26 cellular contexts compared by ENCODE assay signal in the genomic region with DNA sequence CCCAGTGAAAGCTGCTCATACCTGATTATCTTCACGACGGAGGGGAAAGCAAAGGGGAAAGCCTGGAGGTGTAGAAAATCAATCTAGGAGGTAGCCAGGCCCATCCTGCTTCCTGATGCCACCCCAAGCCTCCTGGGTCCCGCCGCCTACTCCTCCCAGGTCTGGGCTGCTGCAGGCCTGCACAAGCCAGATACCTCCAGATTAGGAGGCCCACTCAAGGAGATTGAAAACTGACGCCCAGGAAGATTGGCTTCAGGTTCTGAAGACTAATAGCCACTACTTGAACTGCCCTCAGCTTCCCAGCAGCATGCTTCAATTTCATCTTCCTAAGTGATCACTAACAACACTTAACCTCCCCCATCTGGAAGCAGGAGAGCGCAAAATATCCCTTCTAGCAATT.
DNase-seq lines count a peak whose midpoint lies in the region; ATAC-seq and TF ChIP-seq lines count a peak whose summit lies in the region.
"Had no signal": no experiment of that assay in that cellular context is flagged by ENCODE, and none has a peak within 500 bp of the region (broad histone marks: within the 10 kb centered on the region; RNA-seq: fewer than 3 reads in every experiment).

No MANE protein-coding gene starts in this region.

- H3K36me3 Mint-ChIP-seq in T-helper 17 cell (ENCODE audit: low read depth): peaks cover 8% of the 10 kb centered on the region
- no peaks in the 10 kb centered on the region for H3K36me3 Mint-ChIP-seq in osteocyte (ENCODE audit: unreplicated experiment)
- H3K36me3 Mint-ChIP-seq: CD14-positive monocyte, T-cell had no signal

- DNase-seq in GM23248: no peak
- peak; percentile 80 for DNase-seq in NCI-H2227 (lab: John Stamatoyannopoulos, UW; ENCODE audit: unreplicated experiment)
- DNase-seq in T-helper 17 cell: no peak
- DNase-seq in osteocyte (ENCODE audit: extremely low spot score, unreplicated experiment): peak; percentile 42
- DNase-seq in NCI-H2107 treated with DMSO at 0.1 percent for 48 hours (lab: John Stamatoyannopoulos, UW; ENCODE audit: unreplicated experiment): no peak
- no peak for DNase-seq in DMS153 treated with DMSO at 0.1 percent for 48 hours (lab: John Stamatoyannopoulos, UW; ENCODE audit: unreplicated experiment)
- no peak for DNase-seq in Ammon's horn (ENCODE audit: low spot score)
- DNase-seq: CD8-positive, alpha-beta memory T cell; DND-41; Kasumi-1; NCI-H1092 treated with DMSO at 0.1 percent for 48 hours; NCI-H1436; NCI-H187; NCI-H2081 treated with DMSO at 0.1 percent for 48 hours; NCI-H226; NCI-H510A; NCI-H82; NK-92 treated with Interleukin-12 subunit alpha and Interleukin-12 subunit beta, amount 100 ng/mL, for 24 hours; PC-9; T-cell had no signal

- H3K4me1 ChIP-seq in GM23248 (ENCODE audit: insufficient read depth): peaks cover 13% of the 10 kb centered on the region
- H3K4me1 ChIP-seq: A549 had no signal

- peak overlapping the region; percentile 31; the same call in 1 of the 2 replicates for H2AFZ ChIP-seq in GM23248
- H2AFZ ChIP-seq: PC-9 had no signal

- H3K4me3 Mint-ChIP-seq in T-helper 17 cell (no peak overlapping the region), osteocyte (ENCODE audit: unreplicated experiment) (no peak overlapping the region)
- H3K4me3 Mint-ChIP-seq: B cell; CD14-positive monocyte; CD8-positive, alpha-beta memory T cell; T-cell had no signal

- H4K20me1 ChIP-seq in GM23248 (ENCODE audit: insufficient read depth): no peaks in the 10 kb centered on the region

- no peak for ATAC-seq in T-helper 17 cell
- ATAC-seq: A549, HCT116, K562, T-cell had no signal

- no peaks in the 10 kb centered on the region for H3K79me2 ChIP-seq in GM23248 (ENCODE audit: insufficient read depth)

- H3K27me3 ChIP-seq in GM23248 (replicated peaks; ENCODE audit: insufficient read depth): peaks cover 4% of the 10 kb centered on the region; the same call in 1 of the 2 replicates
- H3K27me3 ChIP-seq: SJSA1 had no signal

- H3K36me3 ChIP-seq in GM23248 (ENCODE audit: low read depth): no peaks in the 10 kb centered on the region
- H3K36me3 ChIP-seq: SJSA1 had no signal

- H3F3A ChIP-seq in GM23248 (ENCODE audit: insufficient read depth): 0 out of 2 replicates have a peak, but pooled peaks cover 5% of the 10 kb centered on the region

- H3K27me3 Mint-ChIP-seq in T-helper 17 cell (peaks cover 40% of the 10 kb centered on the region), osteocyte (ENCODE audit: unreplicated experiment) (peaks cover 28% of the 10 kb centered on the region)
- H3K27me3 Mint-ChIP-seq: B cell had no signal

- H3K27ac Mint-ChIP-seq in T-helper 17 cell: peak overlapping the region; percentile 22
- no peak overlapping the region for H3K27ac Mint-ChIP-seq in osteocyte (ENCODE audit: unreplicated experiment)
- H3K27ac Mint-ChIP-seq: B cell; CD14-positive monocyte; CD8-positive, alpha-beta memory T cell; T-cell had no signal

- H3K9me3 Mint-ChIP-seq in osteocyte (ENCODE audit: unreplicated experiment): no peaks in the 10 kb centered on the region
- H3K9me3 Mint-ChIP-seq: CD14-positive monocyte; CD8-positive, alpha-beta memory T cell; T-cell had no signal

- no peak overlapping the region for H3K9ac ChIP-seq in GM23248

- H3K4me2 ChIP-seq in GM23248 (ENCODE audit: unreplicated experiment): peak overlapping the region; percentile 29
- H3K4me2 ChIP-seq: A549, PC-9 had no signal

- H3K9me3 ChIP-seq in GM23248 (ENCODE audit: low read depth) (no peaks in the 10 kb centered on the region), T-helper 17 cell (ENCODE audit: control insufficient read depth, low read length, poor library complexity, severe bottlenecking) (no peaks in the 10 kb centered on the region)
- H3K9me3 ChIP-seq: A549, SJSA1 had no signal

- 0 out of 2 replicates have a peak overlapping the region, but pooled peaks have one; percentile 19 for H3K27ac ChIP-seq in GM23248
- H3K27ac ChIP-seq: A549, PC-9, SJSA1 had no signal

- H3K9me2 ChIP-seq in GM23248 (ENCODE audit: insufficient read depth): no peaks in the 10 kb centered on the region

- H3K4me3 ChIP-seq in GM23248: no peak overlapping the region
- H3K4me3 ChIP-seq: A549, K562, PC-9, SJSA1 had no signal

- no peak for TF ChIP-seq CTCF in osteocyte (IDR thresholded peaks at IDR 0.05)

- H3K4me1 Mint-ChIP-seq in T-helper 17 cell (peaks cover 5% of the 10 kb centered on the region), osteocyte (ENCODE audit: unreplicated experiment) (peaks cover 8% of the 10 kb centered on the region)
- H3K4me1 Mint-ChIP-seq: B cell; CD8-positive, alpha-beta memory T cell; T-cell had no signal

- 86% methylated on average over 6 of the region's 6 CpGs for WGBS in GM23248 (ENCODE audit: low coverage in 1 of 2, low lambda C conversion rate in 2 of 2, missing lambda C conversion rate in 2 of 2), 2 experiments

- in situ Hi-C loops in GM23248 (cut with MboI): no loop called here

Comparison
In these comparisons a context has a peak if more than half of its experiments do, and no peak if none do; other contexts are left out.
1. DNase-seq: peak in NCI-H2227 (single experiment) and osteocyte (single experiment); none in GM23248 (single experiment), T-helper 17 cell (0 of 3), NCI-H2107 treated with DMSO at 0.1 percent for 48 hours (single experiment), DMS153 treated with DMSO at 0.1 percent for 48 hours (single experiment) and Ammon's horn (single experiment).